In the genomic region with DNA sequence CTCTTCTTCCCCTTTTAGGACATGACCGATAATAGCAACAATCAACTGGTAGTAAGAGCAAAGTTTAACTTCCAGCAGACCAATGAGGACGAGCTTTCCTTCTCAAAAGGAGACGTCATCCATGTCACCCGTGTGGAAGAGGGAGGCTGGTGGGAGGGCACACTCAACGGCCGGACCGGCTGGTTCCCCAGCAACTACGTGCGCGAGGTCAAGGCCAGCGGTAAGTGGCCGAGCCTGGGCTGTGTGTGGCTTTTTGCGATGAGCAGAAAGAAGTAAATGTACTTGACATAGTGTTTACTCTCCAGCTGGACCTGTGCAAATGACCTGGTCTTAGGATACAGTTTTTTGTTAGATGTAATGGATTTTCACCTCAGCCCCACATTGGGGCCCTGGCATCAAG, we compare ENCODE assay signal across 13 cellular contexts.
A peak's percentile ranks its signal among the peaks of the same experiment; 100 is the strongest.
DNase-seq lines count a peak whose midpoint lies in the region; ATAC-seq and TF ChIP-seq lines count a peak whose summit lies in the region.
"Had no signal": no experiment of that assay in that cellular context is flagged by ENCODE, and none has a peak within 500 bp of the region (broad histone marks: within the 10 kb centered on the region; RNA-seq: fewer than 3 reads in every experiment).

No MANE protein-coding gene starts in this region.

- no peaks in the 10 kb centered on the region for H3K27me3 ChIP-seq in tibial nerve
- no peaks in the 10 kb centered on the region for H3K27me3 ChIP-seq in CD4-positive, alpha-beta T cell (ENCODE audit: control insufficient read depth, insufficient read depth, low read length)
- H3K27me3 ChIP-seq: BE2C had no signal

- no peak for ATAC-seq in CD4-positive, alpha-beta T cell (ENCODE audit: poor library complexity)

- TF ChIP-seq CTCF in fibroblast of mammary gland (conservative IDR thresholded peaks at IDR 0.05; ENCODE audit: control insufficient read depth, insufficient read depth, low read depth, low read length) = no peak
- TF ChIP-seq CTCF in osteocyte (IDR thresholded peaks at IDR 0.05) = no peak
- TF ChIP-seq CTCF in tibial nerve (IDR thresholded peaks at IDR 0.05) = no peak
- no peak for TF ChIP-seq CTCF in CD4-positive, alpha-beta T cell (IDR thresholded peaks at IDR 0.05)

- TF ChIP-seq EP300 in tibial nerve (IDR thresholded peaks at IDR 0.05) = peak in 1 of 2 donors; percentile 19

- H3K27ac ChIP-seq in angular gyrus (ENCODE audit: low read depth, low read length) (peak overlapping the region; percentile 29), tibial nerve (peak overlapping the region; percentile 1 to 84 (median 44))
- no peak overlapping the region for H3K27ac ChIP-seq in CD4-positive, alpha-beta T cell (ENCODE audit: low read depth, low read length)
- H3K27ac ChIP-seq: KMS-11 had no signal

- H3K27ac Mint-ChIP-seq in osteocyte (ENCODE audit: unreplicated experiment) = peak overlapping the region; percentile 61
- no peak overlapping the region for H3K27ac Mint-ChIP-seq in CD4-positive, alpha-beta T cell

- POLR2A ChIA-PET in CD4-positive, alpha-beta T cell (lab: Charles Lee) = no interaction called here

- TF ChIP-seq POLR2A in tibial nerve (IDR thresholded peaks at IDR 0.05) = no peak

- H3K4me3 Mint-ChIP-seq in osteocyte (ENCODE audit: unreplicated experiment) = no peak overlapping the region
- H3K4me3 Mint-ChIP-seq in CD4-positive, alpha-beta T cell = no peak overlapping the region

- DNase-seq in fibroblast of mammary gland (ENCODE audit: low read depth) = peak; percentile 20
- DNase-seq in osteocyte (ENCODE audit: extremely low spot score, unreplicated experiment) = peak; percentile 70
- no peak for DNase-seq in tibial nerve (ENCODE audit: low spot score in 2 of 2)
- no peak for DNase-seq in AG20443 (ENCODE audit: low spot score)
- DNase-seq in CD4-positive, alpha-beta T cell = no peak
- DNase-seq in retina = no peak
- DNase-seq: anterior cingulate cortex; BE2C; GOT3; NCI-H1092 treated with DMSO at 0.1 percent for 48 hours; NK-92 treated with Interleukin-12 subunit alpha and Interleukin-12 subunit beta, amount 100 ng/mL, for 24 hours had no signal

- H3K4me1 ChIP-seq in tibial nerve = peaks cover 0 to 86% (median 40%) of the 10 kb centered on the region in 4 donors
- H3K4me1 ChIP-seq: BE2C had no signal

- H3K36me3 Mint-ChIP-seq in osteocyte (ENCODE audit: unreplicated experiment) = peaks cover 15% of the 10 kb centered on the region
- peaks cover 45% of the 10 kb centered on the region for H3K36me3 Mint-ChIP-seq in CD4-positive, alpha-beta T cell (ENCODE audit: low read depth)

- intact Hi-C loops in CD4-positive, alpha-beta T cell (cut with DNase I, micrococcal nuclease) = loop anchor here (2.0 to 10.0 kb wide), 3 partner anchors 35 to 303 kb away; partner anchors contain the start of gene ANKRD10 (in 1 of the 2)

- no peaks in the 10 kb centered on the region for H3K36me3 ChIP-seq in tibial nerve
- H3K36me3 ChIP-seq: BE2C had no signal

- H3K9me3 Mint-ChIP-seq in osteocyte (ENCODE audit: unreplicated experiment) = no peaks in the 10 kb centered on the region
- no peaks in the 10 kb centered on the region for H3K9me3 Mint-ChIP-seq in CD4-positive, alpha-beta T cell

- no peak overlapping the region for H3K4me3 ChIP-seq in fibroblast of mammary gland (ENCODE audit: control insufficient read depth, low read depth, low read length)
- H3K4me3 ChIP-seq in tibial nerve = peak overlapping the region in 1 of 4 donors; percentile 6

- H3K27me3 Mint-ChIP-seq in osteocyte (ENCODE audit: unreplicated experiment) = no peaks in the 10 kb centered on the region
- no peaks in the 10 kb centered on the region for H3K27me3 Mint-ChIP-seq in CD4-positive, alpha-beta T cell

- WGBS in tibial nerve, 2 donors = 47 to 54% methylated on average over 13 of the region's 13 CpGs

- CTCF ChIA-PET in CD4-positive, alpha-beta T cell (lab: Charles Lee) = interaction anchor here (2.2 kb wide), 1 partner anchor 150 kb away, joined by 12 read pairs; no protein-coding TSS in a partner anchor

- no peaks in the 10 kb centered on the region for H3K9me3 ChIP-seq in tibial nerve
- H3K9me3 ChIP-seq in CD4-positive, alpha-beta T cell (ENCODE audit: control insufficient read depth, low read length) = no peaks in the 10 kb centered on the region
- H3K9me3 ChIP-seq: BE2C had no signal

- H3K4me1 Mint-ChIP-seq in osteocyte (ENCODE audit: unreplicated experiment) = peaks cover 65% of the 10 kb centered on the region
- peaks cover 62% of the 10 kb centered on the region for H3K4me1 Mint-ChIP-seq in CD4-positive, alpha-beta T cell (ENCODE audit: low read depth)

Comparison
In these comparisons a context has a peak if more than half of its experiments do, and no peak if none do; other contexts are left out.
1. DNase-seq: peak in fibroblast of mammary gland (single experiment) and osteocyte (single experiment); none in tibial nerve (0 of 2), AG20443 (single experiment), CD4-positive, alpha-beta T cell (0 of 10) and retina (single experiment).